In the genomic region with DNA sequence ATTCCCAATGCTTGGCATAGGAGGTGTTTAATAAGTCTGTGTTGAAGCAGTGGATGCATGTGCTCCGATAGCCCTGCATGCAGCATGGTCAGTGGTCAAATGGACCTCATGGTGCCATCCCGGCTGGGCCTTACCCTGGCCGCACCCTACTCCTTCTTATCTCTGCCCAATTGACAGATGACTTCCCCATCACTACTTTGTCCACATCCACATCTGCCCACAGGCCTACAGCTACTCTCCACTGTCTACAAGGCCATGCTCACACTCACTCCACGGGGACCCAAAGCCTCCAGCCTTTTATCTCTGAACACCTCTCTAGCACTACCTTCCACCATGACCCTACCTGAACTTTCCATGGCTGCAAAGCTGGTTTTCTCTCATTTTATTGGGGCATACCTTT, we compare ENCODE assay signal across 23 cellular contexts. TPM values are rescaled to one million over a fixed set of nuclear protein-coding genes. Genes with fewer than 3 reads are reported as not detected.
DNase-seq lines count a peak whose midpoint lies in the region; ATAC-seq and TF ChIP-seq lines count a peak whose summit lies in the region.
"Had no signal": no experiment of that assay in that cellular context is flagged by ENCODE, and none has a peak within 500 bp of the region (broad histone marks: within the 10 kb centered on the region; RNA-seq: fewer than 3 reads in every experiment).

No MANE protein-coding gene starts in this region.

- ATAC-seq in right lobe of liver: peak; percentile 12 to 57 (median 28)
- ATAC-seq in stimulated activated memory B cell treated with anti-CD40 and anti-IgM and Interleukin-4, amounts not matched to agents 10 μg/mL and 1 μg/mL and 100 μg/mL, for 72 hours: peak; percentile 31
- ATAC-seq in GM21619 (IDR thresholded peaks at IDR 0.05; ENCODE audit: unreplicated experiment): no peak
- ATAC-seq: A549, GM12878 had no signal

- H3K4me3 ChIP-seq in esophagus muscularis mucosa (no peak overlapping the region), right lobe of liver (no peak overlapping the region)
- H3K4me3 ChIP-seq: A549; BLaER1 treated with 17β-estradiol and CSF1 and Interleukin-3, amounts not matched to agents 10 nM and 100 nM; GM12878 had no signal

- DNase-seq in esophagus muscularis mucosa (ENCODE audit: extremely low spot score): peak; percentile 64
- no peak for DNase-seq in right lobe of liver
- DNase-seq in SW480 (ENCODE audit: low spot score): no peak
- no peak for DNase-seq in GOT3 (lab: John Stamatoyannopoulos, UW)
- DNase-seq: 8988T; ACHN; AML-193; BE2C; CD4-positive, alpha-beta T cell; CD8-positive, alpha-beta memory T cell; DMS 273 treated with DMSO at 0.1 percent for 48 hours; DMS79; EL; GDM1; H7; HCEC 1CT had no signal

- no peak for TF ChIP-seq POLR2A in esophagus muscularis mucosa (IDR thresholded peaks at IDR 0.05; ENCODE audit: low read depth)
- TF ChIP-seq POLR2A in right lobe of liver (IDR thresholded peaks at IDR 0.05): no peak

- no peaks in the 10 kb centered on the region for H3K36me3 ChIP-seq in esophagus muscularis mucosa
- H3K36me3 ChIP-seq in right lobe of liver: peaks cover 0 to 20% (median 6%) of the 10 kb centered on the region in 4 donors
- H3K36me3 ChIP-seq: BE2C; BLaER1 treated with 17β-estradiol and CSF1 and Interleukin-3, amounts not matched to agents 10 nM and 100 nM had no signal

- H3K4me1 Mint-ChIP-seq in stimulated activated memory B cell treated with anti-CD40 and anti-IgM and Interleukin-4, amounts not matched to agents 10 μg/mL and 1 μg/mL and 100 μg/mL, for 72 hours: no peaks in the 10 kb centered on the region
- H3K4me1 Mint-ChIP-seq: CD14-positive monocyte; CD8-positive, alpha-beta memory T cell had no signal

- TF ChIP-seq CTCF in esophagus muscularis mucosa (IDR thresholded peaks at IDR 0.05) (no peak), right lobe of liver (IDR thresholded peaks at IDR 0.05) (no peak)

- intact Hi-C loops in esophagus muscularis mucosa (cut with DNase I) (no loop called here), right lobe of liver (cut with DNase I) (loop anchor here in 1 of 2 donors (10.0 kb wide), 1 partner anchor 104 kb away; no protein-coding TSS in a partner anchor)

- no peak for TF ChIP-seq EP300 in esophagus muscularis mucosa (IDR thresholded peaks at IDR 0.05)

- no peaks in the 10 kb centered on the region for H3K36me3 Mint-ChIP-seq in stimulated activated memory B cell treated with anti-CD40 and anti-IgM and Interleukin-4, amounts not matched to agents 10 μg/mL and 1 μg/mL and 100 μg/mL, for 72 hours
- H3K36me3 Mint-ChIP-seq: CD14-positive monocyte; CD8-positive, alpha-beta memory T cell had no signal

- H3K9me3 Mint-ChIP-seq in stimulated activated memory B cell treated with anti-CD40 and anti-IgM and Interleukin-4, amounts not matched to agents 10 μg/mL and 1 μg/mL and 100 μg/mL, for 72 hours: peaks cover 7% of the 10 kb centered on the region
- H3K9me3 Mint-ChIP-seq: CD4-positive, alpha-beta T cell had no signal

- no peaks in the 10 kb centered on the region for H3K9me3 ChIP-seq in esophagus muscularis mucosa
- no peaks in the 10 kb centered on the region for H3K9me3 ChIP-seq in right lobe of liver
- H3K9me3 ChIP-seq: BE2C had no signal

- H3K4me3 Mint-ChIP-seq in stimulated activated memory B cell treated with anti-CD40 and anti-IgM and Interleukin-4, amounts not matched to agents 10 μg/mL and 1 μg/mL and 100 μg/mL, for 72 hours: no peak overlapping the region
- H3K4me3 Mint-ChIP-seq: CD14-positive monocyte; CD4-positive, alpha-beta T cell had no signal

- no peaks in the 10 kb centered on the region for H3K4me1 ChIP-seq in esophagus muscularis mucosa
- H3K4me1 ChIP-seq in right lobe of liver: no peaks in the 10 kb centered on the region
- H3K4me1 ChIP-seq: A549, BE2C had no signal

- 87% methylated on average over 4 of the region's 4 CpGs for WGBS in esophagus muscularis mucosa
- WGBS in right lobe of liver (ENCODE audit: insufficient coverage, low coverage, low lambda C conversion rate, missing lambda C conversion rate): 71% methylated on average over 2 of the region's 4 CpGs

- H3K27ac Mint-ChIP-seq in stimulated activated memory B cell treated with anti-CD40 and anti-IgM and Interleukin-4, amounts not matched to agents 10 μg/mL and 1 μg/mL and 100 μg/mL, for 72 hours: no peak overlapping the region
- H3K27ac Mint-ChIP-seq: CD14-positive monocyte; CD4-positive, alpha-beta T cell; CD8-positive, alpha-beta memory T cell had no signal

- H3K27ac ChIP-seq in esophagus muscularis mucosa (replicated peaks in 1 of 4) (no peak overlapping the region), right lobe of liver (no peak overlapping the region)
- H3K27ac ChIP-seq: A549; BLaER1 treated with 17β-estradiol and CSF1 and Interleukin-3, amounts not matched to agents 10 nM and 100 nM had no signal

- H3K27me3 Mint-ChIP-seq in stimulated activated memory B cell treated with anti-CD40 and anti-IgM and Interleukin-4, amounts not matched to agents 10 μg/mL and 1 μg/mL and 100 μg/mL, for 72 hours: no peaks in the 10 kb centered on the region

- H3K27me3 ChIP-seq in esophagus muscularis mucosa (peaks cover 0 to 45% (median 0%) of the 10 kb centered on the region in 4 donors), right lobe of liver (no peaks in the 10 kb centered on the region)
- H3K27me3 ChIP-seq: BE2C; BLaER1 treated with 17β-estradiol and CSF1 and Interleukin-3, amounts not matched to agents 10 nM and 100 nM had no signal

RNA-seq across cellular contexts. Expression of a gene that starts 11.5 kb away (rescaled TPM):
- total RNA-seq in esophagus muscularis mucosa (not detected), right lobe of liver (100 to 1,000 TPM in 4 of 6 experiments, 10 to 100 TPM in 2; 79.7 to 414 (median 172) TPM)
- total RNA-seq: CD4-positive, alpha-beta T cell; CD8-positive, alpha-beta memory T cell; GM12878 had no signal

RNA-seq across cellular contexts. Expression of a gene that starts 34.9 kb away (rescaled TPM):
- not detected for total RNA-seq in esophagus muscularis mucosa
- total RNA-seq in right lobe of liver: under 1 TPM in 1 of 6 experiments, not detected in 5; 0.18 TPM
- total RNA-seq: CD4-positive, alpha-beta T cell; CD8-positive, alpha-beta memory T cell; GM12878; H1; H7 had no signal

RNA-seq across cellular contexts. Expression of a gene that starts 52.7 kb away (rescaled TPM):
- 10 to 100 TPM in 1 of 4 donors, 1 to 10 TPM in 3; 1.7 to 20.2 (median 2.2) TPM for total RNA-seq in esophagus muscularis mucosa
- total RNA-seq in right lobe of liver: over 10,000 TPM; 18,575 to 39,670 (median 31,917) TPM
- total RNA-seq: H1, H7 had no signal

Comparison
In these comparisons a context has a peak if more than half of its experiments do, and no peak if none do; other contexts are left out.
1. RNA of a gene that starts 11.5 kb away (total RNA-seq): 79.7 to 414 TPM in right lobe of liver; not detected in esophagus muscularis mucosa; every median in the first group is over 10 times any median in the second.
2. RNA of a gene that starts 52.7 kb away (total RNA-seq): 18,575 to 39,670 TPM in right lobe of liver; 1.7 to 20.2 TPM in esophagus muscularis mucosa; every median in the first group is over 100 times any median in the second.